ENCODE assay signal across 7 cellular contexts in the genomic region with DNA sequence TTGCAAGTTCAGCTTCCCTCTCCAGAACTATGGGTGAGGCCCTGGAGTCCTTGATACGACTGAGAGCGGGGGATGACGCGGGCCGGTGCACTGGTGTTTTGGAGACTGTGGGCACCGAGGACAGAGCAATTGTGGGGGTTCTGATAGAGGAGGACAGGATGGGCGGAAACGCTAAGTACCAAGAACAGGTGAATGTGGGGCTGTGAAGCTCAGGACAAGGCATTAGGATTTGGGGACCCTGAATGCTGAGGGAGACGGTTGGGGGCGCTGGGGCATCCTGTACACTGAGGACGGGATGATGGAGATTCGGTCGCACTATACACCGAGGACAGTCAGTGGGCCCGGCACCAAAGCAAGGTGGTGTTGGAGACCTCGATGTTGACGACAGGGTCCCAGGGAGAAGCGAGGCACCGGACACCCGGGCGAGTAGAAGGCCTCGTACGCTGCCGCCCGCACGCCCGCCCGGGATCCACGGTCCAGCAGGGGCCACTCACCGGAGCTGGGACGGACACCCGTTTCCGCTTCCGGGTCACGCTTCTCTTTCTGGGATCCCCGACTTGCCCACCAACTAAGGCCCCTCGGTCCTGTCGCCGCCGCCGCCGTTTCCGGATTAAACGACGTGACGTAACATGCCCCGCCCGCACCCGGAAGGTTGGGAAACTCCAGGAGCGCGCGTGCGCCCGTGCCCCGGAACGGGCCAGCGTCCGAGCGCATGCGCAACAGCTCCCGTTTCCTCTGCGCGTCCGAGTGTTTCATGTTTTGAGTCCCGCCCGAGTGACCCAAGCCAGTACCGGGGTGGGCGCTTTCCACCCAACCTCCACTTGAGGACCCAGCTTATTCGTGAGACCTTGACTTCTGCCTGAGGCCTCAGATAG. TPM values are rescaled to one million over a fixed set of nuclear protein-coding genes. Genes with fewer than 3 reads are reported as not detected.
DNase-seq lines count a peak whose midpoint lies in the region; FAIRE-seq and TF ChIP-seq lines count a peak whose summit lies in the region.

Gene CHMP2A (minus strand): TSS at position 612 of the 875 bp plus-strand sequence. CDS start 893 bp downstream, outside the sequence.

- peak; percentile 85 for TF ChIP-seq POLR2A in GM19099 (IDR thresholded peaks at IDR 0.05; ENCODE audit: extremely low read depth, insufficient read length, low read depth)

- peak within 1 kb of the TSS; percentile 96 to 98 for H3K9ac ChIP-seq in mucosa of rectum (ENCODE audit: low read depth in 1 of 2, low read length in 2 of 2)

- no peaks in the 10 kb centered on the region for H3K27me3 ChIP-seq in mucosa of rectum (ENCODE audit: control insufficient read depth in 2 of 2, insufficient read depth in 2 of 2, low read length in 2 of 2)

- POLR2A ChIA-PET in activated CD8-positive, alpha-beta memory T cell treated with anti-CD3 and anti-CD28 coated beads for 36 hours (lab: Charles Lee), result interaction anchor here (0.9 to 3.8 kb wide), 5 partner anchors 8 to 276 kb away, joined by 3 to 40 read pairs (median 7); partner anchors contain the start of genes TRIM28, ZBTB45 and ZNF8

- H3K9me3 ChIP-seq in mucosa of rectum (ENCODE audit: control insufficient read depth in 2 of 2, low read length in 2 of 2), result no peaks in the 10 kb centered on the region

- H3K4me3 ChIP-seq in mucosa of rectum (ENCODE audit: low read length in 2 of 2), result peak within 1 kb of the TSS; percentile 97 to 99

- peak within 1 kb of the TSS; percentile 95 to 97 for H3K27ac ChIP-seq in mucosa of rectum (ENCODE audit: low read depth in 2 of 2, low read length in 2 of 2)

- peak; percentile 85 for FAIRE-seq in HTR-8/SVneo (lab: Jason Lieb, UNC)

- H3K36me3 ChIP-seq in mucosa of rectum (ENCODE audit: control insufficient read depth in 2 of 2, insufficient read depth in 2 of 2, low read length in 2 of 2), result peaks cover 41 to 42% of the 10 kb centered on the region in 2 donors

- CTCF ChIA-PET in activated CD8-positive, alpha-beta memory T cell treated with anti-CD3 and anti-CD28 coated beads for 36 hours (lab: Charles Lee), result interaction anchor here (0.9 to 3.5 kb wide), 6 partner anchors 8 to 41 kb away, joined by 3 to 31 read pairs (median 4); partner anchors contain the start of genes TRIM28 and ZBTB45

- H3K4me1 ChIP-seq in mucosa of rectum (ENCODE audit: control insufficient read depth in 2 of 2, insufficient read depth in 2 of 2, low read length in 2 of 2), result peaks cover 36 to 37% of the 10 kb centered on the region in 2 donors

- DNase-seq in HTR-8/SVneo (ENCODE audit: insufficient read length, low spot score), result peak; percentile 95
- DNase-seq in epidermal melanocyte (ENCODE audit: insufficient read length, low spot score), result peak; percentile 97
- DNase-seq in stimulated activated CD8-positive, alpha-beta memory T cell treated with anti-CD3 and anti-CD28 coated beads, Interleukin-4, amount 100 ng/mL, for 48 hours, result peak; percentile 100
- no peak for DNase-seq in NCI-H69 (lab: John Stamatoyannopoulos, UW)

RNA-seq across cellular contexts. Expression of gene CHMP2A, which starts in this region (rescaled TPM):
- total RNA-seq in activated CD8-positive, alpha-beta memory T cell treated with anti-CD3 and anti-CD28 coated beads for 36 hours, result 10 to 100 TPM; 77.7 to 81.9 TPM
